In genomic region chr19:44847144-44848035, GRCh38 we compare ENCODE assay signal across 1 cellular context.
A peak's percentile ranks its signal among the peaks of the same experiment; 100 is the strongest.
TF ChIP-seq lines count a peak whose summit lies in the region.

No MANE protein-coding gene starts in this region.

TF ChIP-seq in HepG2, 621 proteins besides CTCF, POLR2A, EP300 and RAD21 (continued from another document and continues in another):
- no peak for TF ChIP-seq ZBTB10 (CRISPR knock-in tag; IDR thresholded peaks at IDR 0.05; ENCODE audit: borderline replicate concordance)
- TF ChIP-seq PITX1 (CRISPR knock-in tag; IDR thresholded peaks at IDR 0.05) = no peak
- TF ChIP-seq ZNF543 (CRISPR knock-in tag; IDR thresholded peaks at IDR 0.05) = no peak
- TF ChIP-seq MXI1 (IDR thresholded peaks at IDR 0.05; ENCODE audit: borderline replicate concordance, low read depth, low read length) = no peak; the same call in 2 of the 3 replicates
- no peak for TF ChIP-seq TFDP2 (CRISPR knock-in tag; IDR thresholded peaks at IDR 0.05)
- no peak for TF ChIP-seq ZNF432 (CRISPR knock-in tag; IDR thresholded peaks at IDR 0.05; ENCODE audit: borderline replicate concordance)
- TF ChIP-seq TARDBP (CRISPR knock-in tag; IDR thresholded peaks at IDR 0.05) = no peak
- peak; percentile 41 for TF ChIP-seq ZNF687 (CRISPR knock-in tag; IDR thresholded peaks at IDR 0.05)
- peak; percentile 95 for TF ChIP-seq PATZ1 (CRISPR knock-in tag; IDR thresholded peaks at IDR 0.05)
- 0 out of 2 replicates have a peak, but pooled peaks have one; percentile 1 for TF ChIP-seq ZNF414 (CRISPR knock-in tag; IDR thresholded peaks at IDR 0.05)
- no peak for TF ChIP-seq TBX3 (IDR thresholded peaks at IDR 0.05; ENCODE audit: borderline replicate concordance)
- no peak for TF ChIP-seq ZXDC (CRISPR knock-in tag; IDR thresholded peaks at IDR 0.05)
- TF ChIP-seq TFAP4 (IDR thresholded peaks at IDR 0.05; ENCODE audit: borderline replicate concordance, low read depth) = peak; percentile 15; the same call in 1 of the 2 replicates
- no peak for TF ChIP-seq ETV6 (CRISPR knock-in tag; conservative IDR thresholded peaks at IDR 0.05)
- peak; percentile 43; the same call in 1 of the 2 replicates for TF ChIP-seq ZNF574 (CRISPR knock-in tag; IDR thresholded peaks at IDR 0.05)
- peak; percentile 94 for TF ChIP-seq NR2C2 (CRISPR knock-in tag; IDR thresholded peaks at IDR 0.05; ENCODE audit: borderline replicate concordance)
- no peak for TF ChIP-seq ZNF788 (CRISPR knock-in tag; IDR thresholded peaks at IDR 0.05; ENCODE audit: borderline replicate concordance)
- no peak for TF ChIP-seq HNRNPUL1 (IDR thresholded peaks at IDR 0.05; ENCODE audit: low read depth, low read length)
- TF ChIP-seq MAF1 (CRISPR knock-in tag; IDR thresholded peaks at IDR 0.05; ENCODE audit: borderline replicate concordance) = no peak
- TF ChIP-seq RXRA (CRISPR knock-in tag; IDR thresholded peaks at IDR 0.05) = peak; percentile 26
- TF ChIP-seq ZNF281 (CRISPR knock-in tag; IDR thresholded peaks at IDR 0.05; ENCODE audit: borderline replicate concordance) = no peak
- TF ChIP-seq ZNF10 (CRISPR knock-in tag; IDR thresholded peaks at IDR 0.05; ENCODE audit: borderline replicate concordance, low read depth) = no peak
- TF ChIP-seq SRSF1 (optimal IDR thresholded peaks at IDR 0.05; ENCODE audit: low read depth, low read length) = peak; percentile 46
- no peak for TF ChIP-seq MTA1 (CRISPR knock-in tag; IDR thresholded peaks at IDR 0.05; ENCODE audit: borderline replicate concordance)
- TF ChIP-seq MED13 (CRISPR knock-in tag; IDR thresholded peaks at IDR 0.05) = no peak
- TF ChIP-seq ARID4A (CRISPR knock-in tag; IDR thresholded peaks at IDR 0.05; ENCODE audit: borderline replicate concordance) = no peak; the same call in 1 of the 2 replicates
- no peak for TF ChIP-seq ZNF816 (CRISPR knock-in tag; IDR thresholded peaks at IDR 0.05; ENCODE audit: borderline replicate concordance)
